ENCODE assay signal across 38 cellular contexts in the genomic region with DNA sequence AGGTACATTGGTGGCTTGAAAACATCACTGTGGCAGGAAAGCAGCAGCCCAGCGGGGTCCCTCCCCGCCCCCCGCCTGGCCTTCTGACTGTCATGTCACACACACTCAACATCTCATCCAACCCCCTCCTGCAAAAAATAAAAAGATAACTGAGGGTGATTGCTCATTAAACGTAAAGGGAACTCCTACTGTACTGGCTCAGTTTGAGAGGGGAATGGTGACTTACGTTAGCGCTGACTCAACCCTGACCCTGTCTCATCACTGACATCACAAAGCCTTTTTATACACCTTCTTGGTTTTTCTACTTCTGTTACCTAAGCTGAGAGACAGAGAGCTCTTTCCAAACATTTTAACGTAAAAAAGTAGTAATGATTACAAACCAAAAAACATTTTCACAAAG. TPM values are rescaled to one million over a fixed set of nuclear protein-coding genes. Genes with fewer than 3 reads are reported as not detected.
DNase-seq lines count a peak whose midpoint lies in the region; ATAC-seq, FAIRE-seq and TF ChIP-seq lines count a peak whose summit lies in the region.
"Had no signal": no experiment of that assay in that cellular context is flagged by ENCODE, and none has a peak within 500 bp of the region (broad histone marks: within the 10 kb centered on the region; RNA-seq: fewer than 3 reads in every experiment).

No MANE protein-coding gene starts in this region.

- in situ Hi-C loops in GM12878 (cut with MboI): no loop called here

- TF ChIP-seq CTCF in VCaP (conservative IDR thresholded peaks at IDR 0.05) (no peak), GM12878 (IDR thresholded peaks at IDR 0.05 in 2 of 3, conservative IDR thresholded peaks at IDR 0.05 in 1 of 3; ENCODE audit: control insufficient read depth in 2 of 3, extremely low read depth in 1 of 3, insufficient read depth in 1 of 3, low read depth in 3 of 3, low read length in 3 of 3) (no peak), osteoblast (IDR thresholded peaks at IDR 0.05; ENCODE audit: extremely low read depth, low read depth, low read length) (no peak), smooth muscle cell (IDR thresholded peaks at IDR 0.05; ENCODE audit: borderline replicate concordance, insufficient read depth, poor library complexity, severe bottlenecking) (no peak), SK-N-SH (IDR thresholded peaks at IDR 0.05) (no peak)

- H2AFZ ChIP-seq in GM12878 (ENCODE audit: control insufficient read depth, low read depth, low read length): no peak overlapping the region
- H2AFZ ChIP-seq in osteoblast (ENCODE audit: low read length): no peak overlapping the region
- H2AFZ ChIP-seq in smooth muscle cell (ENCODE audit: low read depth): no peak overlapping the region
- H2AFZ ChIP-seq in SK-N-SH (ENCODE audit: low read depth): no peak overlapping the region

- H3K27me3 ChIP-seq in BLaER1 (no peaks in the 10 kb centered on the region), GM12878 (replicated peaks in 1 of 2; ENCODE audit: control insufficient read depth in 2 of 2, insufficient read depth in 2 of 2, low read length in 1 of 2) (no peaks in the 10 kb centered on the region), osteoblast (ENCODE audit: insufficient read depth, low read length) (no peaks in the 10 kb centered on the region), smooth muscle cell (ENCODE audit: low read depth) (no peaks in the 10 kb centered on the region), SK-N-SH (ENCODE audit: insufficient read depth) (no peaks in the 10 kb centered on the region)
- H3K27me3 ChIP-seq: BE2C had no signal

- no peak overlapping the region for H3K9ac ChIP-seq in BLaER1
- no peak overlapping the region for H3K9ac ChIP-seq in GM12878 (ENCODE audit: control insufficient read depth, insufficient read depth, low read length)
- H3K9ac ChIP-seq in smooth muscle cell (ENCODE audit: low read depth): no peak overlapping the region
- no peak overlapping the region for H3K9ac ChIP-seq in SK-N-SH
- H3K9ac ChIP-seq: BLaER1 treated with 17β-estradiol and CSF1 and Interleukin-3, amounts not matched to agents 10 nM and 100 nM had no signal

- TF ChIP-seq POLR2A in GM12878 (IDR thresholded peaks at IDR 0.05; ENCODE audit: low read depth, low read length): no peak

- H3K4me2 ChIP-seq in BLaER1: peak overlapping the region; percentile 26; the same call in 1 of the 2 replicates
- H3K4me2 ChIP-seq in GM12878 (ENCODE audit: control insufficient read depth, insufficient read depth): no peak overlapping the region
- no peak overlapping the region for H3K4me2 ChIP-seq in osteoblast (ENCODE audit: insufficient read depth, low read length)
- no peak overlapping the region for H3K4me2 ChIP-seq in smooth muscle cell
- H3K4me2 ChIP-seq in SK-N-SH: no peak overlapping the region
- H3K4me2 ChIP-seq: A549 had no signal

- SMC1A ChIA-PET in GM12878 (lab: Charles Lee; ENCODE audit: uncharacterized antibody, unreplicated experiment): no interaction called here

- no peak for FAIRE-seq in GM12878 (lab: Jason Lieb, UNC)
- FAIRE-seq: A204.1, A549, D721Med had no signal

- CTCF ChIA-PET in GM12878 (lab: Yijun Ruan, JAX) (no interaction called here), SK-N-SH (lab: Yijun Ruan, JAX) (interaction anchor here (1.5 kb wide), 1 partner anchor 27 kb away, joined by 4 read pairs; no protein-coding TSS in a partner anchor)

- no peaks in the 10 kb centered on the region for H3K9me2 ChIP-seq in SK-N-SH

- peaks cover 8% of the 10 kb centered on the region; the same call in 1 of the 2 replicates for H3K4me1 ChIP-seq in BLaER1
- no peaks in the 10 kb centered on the region for H3K4me1 ChIP-seq in GM12878 (ENCODE audit: control insufficient read depth, insufficient read depth, low read length)
- no peaks in the 10 kb centered on the region for H3K4me1 ChIP-seq in osteoblast (ENCODE audit: insufficient read depth, low read length)
- no peaks in the 10 kb centered on the region for H3K4me1 ChIP-seq in smooth muscle cell (ENCODE audit: low read depth)
- H3K4me1 ChIP-seq in SK-N-SH (ENCODE audit: control insufficient read depth in 1 of 2, insufficient read depth in 2 of 2, low read depth in 1 of 2, low read length in 1 of 2): no peaks in the 10 kb centered on the region
- H3K4me1 ChIP-seq: A549, BE2C, Caco-2 had no signal

- no peak overlapping the region for H3K4me3 ChIP-seq in BLaER1
- H3K4me3 ChIP-seq in GM12878: no peak overlapping the region
- no peak overlapping the region for H3K4me3 ChIP-seq in osteoblast (ENCODE audit: insufficient read depth, low read length)
- H3K4me3 ChIP-seq in smooth muscle cell: no peak overlapping the region
- H3K4me3 ChIP-seq in SK-N-SH (ENCODE audit: low read depth in 2 of 2, low read length in 1 of 2): no peak overlapping the region
- H3K4me3 ChIP-seq: A549; BLaER1 treated with 17β-estradiol and CSF1 and Interleukin-3, amounts not matched to agents 10 nM and 100 nM had no signal

- RAD21 ChIA-PET in GM12878 (lab: Charles Lee; ENCODE audit: unreplicated experiment): no interaction called here

- intact Hi-C loops in GM12878 (cut with micrococcal nuclease; ENCODE audit: unreplicated experiment): no loop called here

- H3K36me3 ChIP-seq in BLaER1 (no peaks in the 10 kb centered on the region), GM12878 (ENCODE audit: control insufficient read depth in 2 of 2, insufficient read depth in 2 of 2, low read length in 1 of 2) (no peaks in the 10 kb centered on the region; a peak in 2 of 4 replicates), osteoblast (ENCODE audit: insufficient read depth, low read length) (no peaks in the 10 kb centered on the region), smooth muscle cell (ENCODE audit: low read depth) (no peaks in the 10 kb centered on the region), SK-N-SH (replicated peaks in 1 of 2; ENCODE audit: control insufficient read depth in 1 of 2, insufficient read depth in 2 of 2, low read length in 1 of 2) (no peaks in the 10 kb centered on the region)
- H3K36me3 ChIP-seq: BE2C; BLaER1 treated with 17β-estradiol and CSF1 and Interleukin-3, amounts not matched to agents 10 nM and 100 nM had no signal

- H3K9me3 ChIP-seq in BLaER1 (no peaks in the 10 kb centered on the region), GM12878 (replicated peaks; ENCODE audit: control insufficient read depth, insufficient read depth, low read length) (no peaks in the 10 kb centered on the region), osteoblast (ENCODE audit: low read depth, low read length) (no peaks in the 10 kb centered on the region), smooth muscle cell (replicated peaks; ENCODE audit: low read depth) (no peaks in the 10 kb centered on the region), SK-N-SH (no peaks in the 10 kb centered on the region)
- H3K9me3 ChIP-seq: A549, BE2C had no signal

- H4K20me1 ChIP-seq in BLaER1: peaks cover 51% of the 10 kb centered on the region; the same call in 1 of the 2 replicates
- H4K20me1 ChIP-seq in GM12878 (ENCODE audit: control insufficient read depth, insufficient read depth): no peaks in the 10 kb centered on the region
- no peaks in the 10 kb centered on the region for H4K20me1 ChIP-seq in osteoblast (ENCODE audit: insufficient read depth, low read length)
- no peaks in the 10 kb centered on the region for H4K20me1 ChIP-seq in smooth muscle cell (ENCODE audit: low read depth)
- H4K20me1 ChIP-seq in SK-N-SH (ENCODE audit: insufficient read depth): no peaks in the 10 kb centered on the region

- H3F3A ChIP-seq in smooth muscle cell (ENCODE audit: low read depth) (no peaks in the 10 kb centered on the region), SK-N-SH (replicated peaks; ENCODE audit: insufficient read depth) (no peaks in the 10 kb centered on the region)

- TF ChIP-seq EP300 in GM12878 (IDR thresholded peaks at IDR 0.05; ENCODE audit: borderline replicate concordance in 1 of 2, control insufficient read depth in 1 of 2, low read depth in 2 of 2, low read length in 2 of 2) (no peak), SK-N-SH (IDR thresholded peaks at IDR 0.05; ENCODE audit: borderline replicate concordance in 1 of 2, low read depth in 1 of 2, low read length in 1 of 2) (no peak)

- WGBS in GM12878 (ENCODE audit: insufficient coverage, insufficient replicate concordance, low lambda C conversion rate, missing lambda C conversion rate): 24% methylated on average over 7 of the region's 7 CpGs
- 79% methylated on average over 7 of the region's 7 CpGs for WGBS in smooth muscle cell (ENCODE audit: low lambda C conversion rate)
- WGBS in SK-N-SH (ENCODE audit: low lambda C conversion rate): 46% methylated on average over 7 of the region's 7 CpGs

- TF ChIP-seq RAD21 in GM12878 (IDR thresholded peaks at IDR 0.05; ENCODE audit: insufficient read depth, low read depth, low read length): no peak
- no peak for TF ChIP-seq RAD21 in SK-N-SH (IDR thresholded peaks at IDR 0.05; ENCODE audit: low read length)

- H3K27ac ChIP-seq in BLaER1 (no peak overlapping the region), VCaP (peak overlapping the region; percentile 38), GM12878 (ENCODE audit: control insufficient read depth, insufficient read depth) (no peak overlapping the region), osteoblast (ENCODE audit: low read depth, low read length) (no peak overlapping the region), smooth muscle cell (ENCODE audit: low read depth) (no peak overlapping the region), SK-N-SH (ENCODE audit: low read depth in 2 of 2, low read length in 1 of 2) (no peak overlapping the region)
- H3K27ac ChIP-seq: 22Rv1; A549; BLaER1 treated with 17β-estradiol and CSF1 and Interleukin-3, amounts not matched to agents 10 nM and 100 nM; C4-2B had no signal

- H3K79me2 ChIP-seq in GM12878 (ENCODE audit: control insufficient read depth, insufficient read depth, low read length) (no peaks in the 10 kb centered on the region), osteoblast (ENCODE audit: insufficient read depth, low read length) (no peaks in the 10 kb centered on the region), smooth muscle cell (ENCODE audit: low read depth) (no peaks in the 10 kb centered on the region), SK-N-SH (ENCODE audit: insufficient read depth) (no peaks in the 10 kb centered on the region)

- BruUV-seq in GM12878 (replicated peaks; lab: Mats Ljungman, UMichigan): no TSS peak

- POLR2A ChIA-PET in GM12878 (lab: Charles Lee) (no interaction called here), SK-N-SH (lab: Yijun Ruan, JAX) (no interaction called here)

- ATAC-seq in GM12878 (peak; percentile 25), HG03175 (IDR thresholded peaks at IDR 0.05; ENCODE audit: unreplicated experiment) (no peak)
- ATAC-seq: A549; CD8-positive, alpha-beta T cell had no signal

- DNase-seq in GM12878 (ENCODE audit: low read depth, low spot score): no peak
- DNase-seq in osteoblast (ENCODE audit: insufficient read length, low spot score, missing footprints): peak; percentile 77
- no peak for DNase-seq in smooth muscle cell (lab: John Stamatoyannopoulos, UW; ENCODE audit: unreplicated experiment)
- no peak for DNase-seq in NCI-H2029 treated with DMSO at 0.1 percent for 48 hours (lab: John Stamatoyannopoulos, UW)
- DNase-seq in SK-N-SH: no peak
- DNase-seq: 8988T; ACHN; AML-193; BE2C; C1 segment of cervical spinal cord; Caco-2; Calu3; CD4-positive, alpha-beta memory T cell; CD4-positive, alpha-beta T cell; CD4-positive, CD25-positive, alpha-beta regulatory T cell; CD8-positive, alpha-beta memory T cell; CD8-positive, alpha-beta T cell; COR-L47; DMS 273 treated with DMSO at 0.1 percent for 48 hours; DMS153; DMS53; DMS79; DMS79 treated with DMSO at 0.1 percent for 48 hours; DND-41; EL had no signal

RNA-seq across cellular contexts. Expression of gene ADARB2, which starts 48.8 kb away (rescaled TPM):
- total RNA-seq in GM12878 (2013; cell fraction: nucleolus; rRNA removed): 64.4 and 79.9 TPM in 2 replicates
- total RNA-seq in GM12878 (2014; rRNA removed): 1.2 and 1.7 TPM in 2 replicates
- total RNA-seq in GM12878 (2014; rRNA removed; fragmentation: Illumina TruSeq; extraction: Trizol): 0.60 and 0.81 TPM in 2 replicates
- 3.1 and 4.1 TPM in 2 replicates for total RNA-seq in GM12878 (2021)
- 0.26 TPM for polyA plus RNA-seq in GM12878 (2011; ENCODE audit: low read depth)
- polyA plus RNA-seq in GM12878 (2011; rRNA removed): 1.5 and 3.2 TPM in 2 replicates
- polyA plus RNA-seq in GM12878 (2011; cell fraction: cytosol; rRNA removed): 3.4 and 5.2 TPM in 2 replicates
- 41.2 and 48.3 TPM in 2 replicates for polyA plus RNA-seq in GM12878 (2011; cell fraction: nucleus; rRNA removed)
- 1.0 and 1.2 TPM in 2 replicates for polyA plus RNA-seq in GM12878 (2012)
- 0.57 and 0.67 TPM in 2 replicates for polyA plus RNA-seq in GM12878 (2014; fragmentation: Illumina TruSeq; extraction: Trizol)
- polyA plus RNA-seq in GM12878 (2014; fragmentation: Nextera tagmentation; extraction: Ambion mirVana): under 1 TPM; 0.02 to 0.04 TPM
- 2.2 and 2.7 TPM in 2 replicates for polyA plus RNA-seq in GM12878 (2014; rRNA removed)
- polyA plus RNA-seq in GM12878 (2016; fragmentation: Nextera tagmentation; extraction: Ambion mirVana): under 1 TPM; 0.43 to 0.71 TPM
- 2.4 and 7.1 TPM in 2 replicates for polyA minus RNA-seq in GM12878 (2011; rRNA and poly(A)+ RNA removed)
- 1.9 and 3.1 TPM in 2 replicates for polyA minus RNA-seq in GM12878 (2011; cell fraction: cytosol; rRNA and poly(A)+ RNA removed)
- polyA minus RNA-seq in GM12878 (2011; cell fraction: nucleus; rRNA and poly(A)+ RNA removed): 14.9 and 22.1 TPM in 2 replicates
- not detected in 2 replicates for total RNA-seq in osteoblast
- 0.04 and 0.13 TPM in 2 replicates for total RNA-seq in smooth muscle cell
- 0.39 TPM in 1 of 2 replicates, not detected in the other for polyA plus RNA-seq in smooth muscle cell
- polyA plus RNA-seq in SK-N-SH (2012; rRNA removed): 0.06 TPM in 1 of 2 replicates, not detected in the other
- polyA plus RNA-seq in SK-N-SH (2012; cell fraction: cytosol; rRNA removed): under 0.01 and 0.05 TPM in 2 replicates
- polyA plus RNA-seq in SK-N-SH (2012; cell fraction: nucleus; rRNA removed): 0.10 and 0.15 TPM in 2 replicates
- total RNA-seq: A673; Calu3; CD8-positive, alpha-beta memory T cell had no signal
- polyA plus RNA-seq: A549; AG04450; BJ; CD14-positive monocyte; CD4-positive, alpha-beta memory T cell; CD8-positive, alpha-beta memory T cell had no signal
